1 cellular context compared by ENCODE assay signal in the genomic region with DNA sequence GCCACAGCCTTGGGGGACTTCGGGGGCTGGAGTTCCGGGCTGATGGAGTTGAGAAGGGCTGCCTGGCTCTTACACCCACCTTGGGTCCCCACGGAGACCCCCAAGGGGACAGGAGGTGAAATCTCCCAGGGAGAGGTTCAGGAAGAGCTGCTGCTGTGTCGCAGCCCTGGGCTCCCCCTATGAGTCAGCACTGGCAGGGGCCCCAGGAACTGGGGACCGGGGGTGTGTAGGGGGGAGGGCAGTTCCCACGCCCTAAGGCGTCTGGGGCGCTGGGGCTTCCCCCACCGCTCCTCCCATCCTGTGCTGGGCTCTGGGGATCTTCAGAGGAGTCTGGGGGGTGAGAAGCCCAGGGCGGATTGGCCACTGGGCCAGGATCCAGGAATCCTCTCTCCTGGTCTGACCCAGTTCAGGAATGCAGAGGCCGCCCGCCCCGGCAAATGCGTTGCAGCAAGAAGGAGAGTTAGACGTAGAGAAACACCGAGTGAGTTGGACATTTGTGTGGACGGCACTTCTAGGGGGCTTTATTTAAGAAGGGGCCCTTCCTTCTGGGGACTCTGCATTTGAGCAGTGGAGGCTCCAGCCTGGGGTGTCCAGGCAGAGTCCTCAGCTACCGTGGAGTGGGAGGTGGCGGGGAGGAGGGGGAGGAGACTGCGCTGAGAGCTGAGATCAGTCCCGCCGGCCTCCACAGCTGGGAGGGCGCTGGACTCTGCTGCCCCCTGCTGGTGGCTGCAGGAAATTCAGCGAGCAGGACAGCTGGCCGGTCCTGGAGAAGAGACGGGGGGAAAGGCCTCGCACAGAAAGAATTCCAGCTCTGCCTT.
TF ChIP-seq lines count a peak whose summit lies in the region.

No MANE protein-coding gene starts in this region.

TF ChIP-seq in WTC11, 78 proteins besides CTCF, POLR2A, EP300 and RAD21 (continued from another document):
- TF ChIP-seq, protein P1, sequence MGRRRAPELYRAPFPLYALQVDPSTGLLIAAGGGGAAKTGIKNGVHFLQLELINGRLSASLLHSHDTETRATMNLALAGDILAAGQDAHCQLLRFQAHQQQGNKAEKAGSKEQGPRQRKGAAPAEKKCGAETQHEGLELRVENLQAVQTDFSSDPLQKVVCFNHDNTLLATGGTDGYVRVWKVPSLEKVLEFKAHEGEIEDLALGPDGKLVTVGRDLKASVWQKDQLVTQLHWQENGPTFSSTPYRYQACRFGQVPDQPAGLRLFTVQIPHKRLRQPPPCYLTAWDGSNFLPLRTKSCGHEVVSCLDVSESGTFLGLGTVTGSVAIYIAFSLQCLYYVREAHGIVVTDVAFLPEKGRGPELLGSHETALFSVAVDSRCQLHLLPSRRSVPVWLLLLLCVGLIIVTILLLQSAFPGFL (CRISPR knock-in tag; IDR thresholded peaks at IDR 0.05; ENCODE audit: borderline replicate concordance) = no peak
- TF ChIP-seq, protein P2, sequence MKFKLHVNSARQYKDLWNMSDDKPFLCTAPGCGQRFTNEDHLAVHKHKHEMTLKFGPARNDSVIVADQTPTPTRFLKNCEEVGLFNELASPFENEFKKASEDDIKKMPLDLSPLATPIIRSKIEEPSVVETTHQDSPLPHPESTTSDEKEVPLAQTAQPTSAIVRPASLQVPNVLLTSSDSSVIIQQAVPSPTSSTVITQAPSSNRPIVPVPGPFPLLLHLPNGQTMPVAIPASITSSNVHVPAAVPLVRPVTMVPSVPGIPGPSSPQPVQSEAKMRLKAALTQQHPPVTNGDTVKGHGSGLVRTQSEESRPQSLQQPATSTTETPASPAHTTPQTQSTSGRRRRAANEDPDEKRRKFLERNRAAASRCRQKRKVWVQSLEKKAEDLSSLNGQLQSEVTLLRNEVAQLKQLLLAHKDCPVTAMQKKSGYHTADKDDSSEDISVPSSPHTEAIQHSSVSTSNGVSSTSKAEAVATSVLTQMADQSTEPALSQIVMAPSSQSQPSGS (CRISPR knock-in tag; IDR thresholded peaks at IDR 0.05; ENCODE audit: borderline replicate concordance, low read depth) = no peak
- TF ChIP-seq, protein P3, sequence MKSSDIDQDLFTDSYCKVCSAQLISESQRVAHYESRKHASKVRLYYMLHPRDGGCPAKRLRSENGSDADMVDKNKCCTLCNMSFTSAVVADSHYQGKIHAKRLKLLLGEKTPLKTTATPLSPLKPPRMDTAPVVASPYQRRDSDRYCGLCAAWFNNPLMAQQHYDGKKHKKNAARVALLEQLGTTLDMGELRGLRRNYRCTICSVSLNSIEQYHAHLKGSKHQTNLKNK (CRISPR knock-in tag; IDR thresholded peaks at IDR 0.05) = no peak
TF ChIP-seq in WTC11: peak in this region for 1.
